1 cellular context compared by ENCODE assay signal in genomic region chr2:27496357-27497287, GRCh38.
A peak's percentile ranks its signal among the peaks of the same experiment; 100 is the strongest.
TF ChIP-seq lines count a peak whose summit lies in the region.

TSS of gene GCKR (plus strand) at chr2:27496839. CDS start at chr2:27496905, 66 bp downstream.

TF ChIP-seq in HepG2, 621 proteins besides CTCF, POLR2A, EP300 and RAD21 (continued from another document and continues in another):
- TF ChIP-seq HNF1B (CRISPR knock-in tag; IDR thresholded peaks at IDR 0.05): peak; percentile 98
- peak; percentile 89 for TF ChIP-seq GATAD2A (CRISPR knock-in tag; IDR thresholded peaks at IDR 0.05)
- TF ChIP-seq RFX1 (IDR thresholded peaks at IDR 0.05): no peak
- TF ChIP-seq BCLAF1 (IDR thresholded peaks at IDR 0.05): no peak
- TF ChIP-seq NBN (conservative IDR thresholded peaks at IDR 0.05): no peak
- TF ChIP-seq ZNF770 (CRISPR knock-in tag; IDR thresholded peaks at IDR 0.05): peak; percentile 72; the same call in 1 of the 2 replicates
- TF ChIP-seq LRRFIP1 (CRISPR knock-in tag; conservative IDR thresholded peaks at IDR 0.05): no peak
- peak; percentile 85 for TF ChIP-seq ZGPAT (CRISPR knock-in tag; IDR thresholded peaks at IDR 0.05)
- TF ChIP-seq HNRNPUL1 (IDR thresholded peaks at IDR 0.05; ENCODE audit: low read depth, low read length): no peak
- TF ChIP-seq FOXP4 (CRISPR knock-in tag; IDR thresholded peaks at IDR 0.05): no peak; the same call in 1 of the 2 replicates
- TF ChIP-seq ZMAT5 (CRISPR knock-in tag; IDR thresholded peaks at IDR 0.05; ENCODE audit: borderline replicate concordance, low read depth): no peak
- TF ChIP-seq MXD3 (CRISPR knock-in tag; IDR thresholded peaks at IDR 0.05): peak; percentile 38; the same call in 1 of the 2 replicates
- TF ChIP-seq MAX (IDR thresholded peaks at IDR 0.05): peak; percentile 91
- TF ChIP-seq ZNF691 (CRISPR knock-in tag; IDR thresholded peaks at IDR 0.05; ENCODE audit: borderline replicate concordance, low read depth): no peak; the same call in 1 of the 2 replicates
- peak; percentile 72; the same call in 1 of the 2 replicates for TF ChIP-seq SIN3A (IDR thresholded peaks at IDR 0.05; ENCODE audit: borderline replicate concordance, low read depth, low read length)
- TF ChIP-seq ZNF777 (CRISPR knock-in tag; IDR thresholded peaks at IDR 0.05): 0 out of 2 replicates have a peak, but pooled peaks have one; percentile 41
- peak; percentile 25 for TF ChIP-seq ZEB1 (IDR thresholded peaks at IDR 0.05; ENCODE audit: insufficient replicate concordance, low read depth)
- peak; percentile 51; the same call in 1 of the 2 replicates for TF ChIP-seq YEATS2 (CRISPR knock-in tag; IDR thresholded peaks at IDR 0.05; ENCODE audit: borderline replicate concordance)
- TF ChIP-seq NPAS2 (CRISPR knock-in tag; IDR thresholded peaks at IDR 0.05; ENCODE audit: borderline replicate concordance): no peak
- no peak for TF ChIP-seq CREB1 (IDR thresholded peaks at IDR 0.05)
- TF ChIP-seq CREB1 (CRISPR knock-in tag; IDR thresholded peaks at IDR 0.05): peak; percentile 62; the same call in 1 of the 2 replicates
- peak; percentile 52 for TF ChIP-seq ELF3 (CRISPR knock-in tag; IDR thresholded peaks at IDR 0.05)
- TF ChIP-seq ZBED4 (CRISPR knock-in tag; IDR thresholded peaks at IDR 0.05; ENCODE audit: borderline replicate concordance): peak; percentile 72
